13 cellular contexts compared by ENCODE assay signal in the genomic region with DNA sequence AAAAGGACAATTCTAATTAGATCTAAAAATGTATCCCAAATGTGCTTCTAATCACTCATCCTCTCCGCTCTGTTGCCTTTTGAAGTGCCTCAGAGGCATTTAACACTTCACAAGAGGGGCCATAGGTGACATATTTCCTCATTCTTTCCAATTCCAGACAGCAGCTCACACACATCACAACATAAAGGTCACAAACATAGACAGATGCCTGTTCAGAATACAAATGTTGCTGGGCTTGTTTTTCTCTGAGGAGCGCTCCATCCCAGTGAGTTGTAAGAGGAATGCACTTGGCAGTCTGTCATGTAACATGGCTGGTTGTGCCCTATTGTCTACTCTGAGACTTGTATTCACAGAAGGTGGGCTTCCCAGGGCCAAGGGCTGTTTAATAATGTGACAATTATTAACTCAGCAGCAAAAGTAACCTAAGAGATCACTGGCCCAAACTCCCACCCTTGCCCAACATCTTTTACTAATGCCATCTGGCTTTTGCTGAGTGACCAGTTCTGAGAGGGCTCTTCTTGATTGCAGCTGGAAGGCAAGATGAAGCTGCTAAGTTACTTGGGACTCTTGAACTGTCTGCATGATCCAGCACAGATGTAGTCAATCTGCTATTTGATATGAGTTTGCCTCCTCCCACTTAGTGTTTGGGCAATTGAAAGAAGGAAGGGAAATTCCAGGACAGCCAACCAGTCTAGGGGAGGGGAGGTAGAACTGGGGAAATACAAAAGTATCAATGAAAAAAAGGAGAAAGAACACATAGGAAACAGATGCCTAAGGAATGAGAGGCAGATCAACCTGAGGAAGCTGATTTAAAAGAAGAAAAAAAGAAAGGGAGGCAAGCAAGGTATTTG. TPM values are rescaled to one million over a fixed set of nuclear protein-coding genes. Genes with fewer than 3 reads are reported as not detected.
DNase-seq lines count a peak whose midpoint lies in the region; ATAC-seq, FAIRE-seq and TF ChIP-seq lines count a peak whose summit lies in the region.
"Had no signal": no experiment of that assay in that cellular context is flagged by ENCODE, and none has a peak within 500 bp of the region (broad histone marks: within the 10 kb centered on the region; RNA-seq: fewer than 3 reads in every experiment).

No MANE protein-coding gene starts in this region.

- DNase-seq in GM12865 (ENCODE audit: low read depth) (peak; percentile 15), NCI-H1417 (lab: John Stamatoyannopoulos, UW) (peak; percentile 14 to 93 (median 62)), caudate nucleus (lab: John Stamatoyannopoulos, UW) (peak in 34 of 61 donors; percentile 2 to 62 (median 14)), myocyte (ENCODE audit: low read depth) (peak; percentile 54), GM19239 (ENCODE audit: insufficient read length, low spot score) (no peak), NCI-H2081 treated with DMSO at 0.1 percent for 48 hours (lab: John Stamatoyannopoulos, UW) (no peak), H4 (ENCODE audit: low spot score) (no peak)
- DNase-seq: activated T-cell treated with anti-CD3 and anti-CD28 coated beads, Interleukin-2, amount 50 U/mL, for 1 hour; heart right ventricle; SJCRH30; uterus had no signal

- no peak overlapping the region for H3K4me3 ChIP-seq in GM12865 (ENCODE audit: low read depth, low read length)
- H3K4me3 ChIP-seq: heart right ventricle, SJCRH30, skin epidermis, uterus had no signal

- peak overlapping the region; percentile 84 for H3K27ac ChIP-seq in caudate nucleus (ENCODE audit: low read depth, low read length)
- H3K27ac ChIP-seq: heart right ventricle, SJCRH30, uterus had no signal

- no peak for ATAC-seq in HG03045 (IDR thresholded peaks at IDR 0.05; ENCODE audit: unreplicated experiment)

- no peak for FAIRE-seq in GM19239 (lab: Jason Lieb, UNC)

- TF ChIP-seq CTCF in GM12865 (IDR thresholded peaks at IDR 0.05; ENCODE audit: insufficient read depth, low read depth, low read length, missing control alignments), result no peak

RNA-seq across cellular contexts. Expression of a gene that starts 13.6 kb away (rescaled TPM):
- total RNA-seq in myocyte, result 178 and 213 TPM in 2 replicates
- polyA plus RNA-seq in myocyte (2012), result 92.0 TPM
- total RNA-seq in H4 (2014; rRNA removed; shearing (Covaris generic)), result 184 and 222 TPM in 2 replicates

RNA-seq across cellular contexts. Expression of a gene that starts 25.0 kb away (rescaled TPM):
- not detected in 2 replicates for total RNA-seq in myocyte
- polyA plus RNA-seq in myocyte (2012), result not detected
- total RNA-seq in H4 (2014; rRNA removed; shearing (Covaris generic)), result not detected in 2 replicates
- total RNA-seq: SJCRH30 had no signal

Comparison
In these comparisons a context has a peak if more than half of its experiments do, and no peak if none do; other contexts are left out.
1. DNase-seq: peak in GM12865 (single experiment), NCI-H1417 (3 of 3), caudate nucleus (34 of 61) and myocyte (single experiment); none in GM19239 (single experiment), NCI-H2081 treated with DMSO at 0.1 percent for 48 hours (single experiment) and H4 (single experiment).